In genomic region chr19:1063030-1063908, GRCh38 we compare ENCODE assay signal across 10 cellular contexts. TPM values are rescaled to one million over a fixed set of nuclear protein-coding genes. Genes with fewer than 3 reads are reported as not detected.
DNase-seq lines count a peak whose midpoint lies in the region; ATAC-seq and TF ChIP-seq lines count a peak whose summit lies in the region.
"Had no signal": no experiment of that assay in that cellular context is flagged by ENCODE, and none has a peak within 500 bp of the region (broad histone marks: within the 10 kb centered on the region; RNA-seq: fewer than 3 reads in every experiment).

No MANE protein-coding gene starts in this region.

- H3K36me3 ChIP-seq in stomach: peaks cover 0 to 6% (median 2%) of the 10 kb centered on the region in 4 donors
- H3K36me3 ChIP-seq: pancreas had no signal

- H3K27ac ChIP-seq in stomach: no peak overlapping the region
- H3K27ac ChIP-seq: pancreas had no signal

- TF ChIP-seq EP300 in stomach (IDR thresholded peaks at IDR 0.05): no peak

- TF ChIP-seq CTCF in stomach (IDR thresholded peaks at IDR 0.05): no peak

- intact Hi-C loops in stomach (cut with DNase I; ENCODE audit: low total_unique reads): no loop called here

- DNase-seq in DMS153 (lab: John Stamatoyannopoulos, UW) (peak; percentile 21), DMS153 treated with DMSO at 0.1 percent for 48 hours (lab: John Stamatoyannopoulos, UW; ENCODE audit: unreplicated experiment) (no peak), SKM-1 (lab: John Stamatoyannopoulos, UW; ENCODE audit: unreplicated experiment) (peak; percentile 53), stomach (no peak), ACHN (no peak)
- peak; percentile 59 for DNase-seq in activated naive CD4-positive, alpha-beta T cell treated with anti-CD3 and anti-CD28 coated beads, Interleukin-2, amount 50 U/mL, for 16 hours
- DNase-seq in stimulated activated CD4-positive, alpha-beta T cell treated with anti-CD3 and anti-CD28 coated beads, Interleukin-15, amount 100 ng/mL, for 48 hours (ENCODE audit: low read depth in 2 of 2): peak; percentile 70 to 71
- DNase-seq: 8988T had no signal

- H3K4me1 ChIP-seq in stomach: peaks cover 35 to 45% (median 37%) of the 10 kb centered on the region in 4 donors

- 70 to 92% (median 75%) methylated on average over 29 to 37 of the region's 37 CpGs for WGBS in stomach, 5 donors

- H3K9me3 ChIP-seq in stomach: peaks cover 4 to 11% (median 8%) of the 10 kb centered on the region in 4 donors
- H3K9me3 ChIP-seq: pancreas had no signal

- no peak for TF ChIP-seq POLR2A in stomach (IDR thresholded peaks at IDR 0.05)

- peaks cover 0 to 34% (median 26%) of the 10 kb centered on the region in 3 donors for H3K27me3 ChIP-seq in stomach

- ATAC-seq in GM18868 (IDR thresholded peaks at IDR 0.05; ENCODE audit: unreplicated experiment): no peak
- ATAC-seq: pancreas had no signal

- in situ Hi-C loops in ACHN (cut with HindIII; ENCODE audit: low pct_ligation_motif_present, low pct_unique_long_range_greater_than_20kb, low sequenced_read_pairs): no loop called here

- H3K4me3 ChIP-seq in stomach: no peak overlapping the region
- H3K4me3 ChIP-seq: pancreas had no signal

RNA-seq across cellular contexts. Expression of gene ARHGAP45, which starts 3.7 kb away (rescaled TPM):
- total RNA-seq in stomach: 100 to 1,000 TPM in 1 of 5 donors, 10 to 100 TPM in 4; 14.3 to 211 (median 22.3) TPM
- polyA plus RNA-seq in stomach: 10 to 100 TPM; 12.2 to 15.4 (median 14.0) TPM

RNA-seq across cellular contexts. Expression of gene ABCA7, which starts 23.4 kb away (rescaled TPM):
- 100 to 1,000 TPM in 1 of 5 donors, 10 to 100 TPM in 3, 1 to 10 TPM in 1; 5.1 to 144 (median 38.8) TPM for total RNA-seq in stomach
- polyA plus RNA-seq in stomach: 10 to 100 TPM; 14.2 to 31.6 (median 22.0) TPM

RNA-seq across cellular contexts. Expression of gene POLR2E, which starts 31.9 kb away (rescaled TPM):
- 100 to 1,000 TPM in 1 of 5 donors, 10 to 100 TPM in 4; 24.5 to 361 (median 40.6) TPM for total RNA-seq in stomach
- polyA plus RNA-seq in stomach: 100 to 1,000 TPM; 109 to 128 (median 123) TPM

RNA-seq across cellular contexts. Expression of gene CNN2, which starts 36.9 kb away (rescaled TPM):
- total RNA-seq in stomach: 10 to 100 TPM in 4 of 5 donors, 1 to 10 TPM in 1; 7.0 to 98.5 (median 56.4) TPM
- 10 to 100 TPM; 85.1 to 93.9 (median 91.8) TPM for polyA plus RNA-seq in stomach

RNA-seq across cellular contexts. Expression of gene GPX4, which starts 40.5 kb away (rescaled TPM):
- 100 to 1,000 TPM in 4 of 5 donors, 10 to 100 TPM in 1; 90.0 to 710 (median 158) TPM for total RNA-seq in stomach
- polyA plus RNA-seq in stomach: 100 to 1,000 TPM; 433 to 532 (median 509) TPM

Comparison
In these comparisons a context has a peak if more than half of its experiments do, and no peak if none do; other contexts are left out.
1. DNase-seq: peak in DMS153 (single experiment), SKM-1 (single experiment), activated naive CD4-positive, alpha-beta T cell treated with anti-CD3 and anti-CD28 coated beads, Interleukin-2, amount 50 U/mL, for 16 hours (single experiment) and stimulated activated CD4-positive, alpha-beta T cell treated with anti-CD3 and anti-CD28 coated beads, Interleukin-15, amount 100 ng/mL, for 48 hours (2 of 2); none in DMS153 treated with DMSO at 0.1 percent for 48 hours (single experiment), stomach (single experiment) and ACHN (single experiment).